Comparison of ENCODE assay signal across 2 cellular contexts in the genomic region with DNA sequence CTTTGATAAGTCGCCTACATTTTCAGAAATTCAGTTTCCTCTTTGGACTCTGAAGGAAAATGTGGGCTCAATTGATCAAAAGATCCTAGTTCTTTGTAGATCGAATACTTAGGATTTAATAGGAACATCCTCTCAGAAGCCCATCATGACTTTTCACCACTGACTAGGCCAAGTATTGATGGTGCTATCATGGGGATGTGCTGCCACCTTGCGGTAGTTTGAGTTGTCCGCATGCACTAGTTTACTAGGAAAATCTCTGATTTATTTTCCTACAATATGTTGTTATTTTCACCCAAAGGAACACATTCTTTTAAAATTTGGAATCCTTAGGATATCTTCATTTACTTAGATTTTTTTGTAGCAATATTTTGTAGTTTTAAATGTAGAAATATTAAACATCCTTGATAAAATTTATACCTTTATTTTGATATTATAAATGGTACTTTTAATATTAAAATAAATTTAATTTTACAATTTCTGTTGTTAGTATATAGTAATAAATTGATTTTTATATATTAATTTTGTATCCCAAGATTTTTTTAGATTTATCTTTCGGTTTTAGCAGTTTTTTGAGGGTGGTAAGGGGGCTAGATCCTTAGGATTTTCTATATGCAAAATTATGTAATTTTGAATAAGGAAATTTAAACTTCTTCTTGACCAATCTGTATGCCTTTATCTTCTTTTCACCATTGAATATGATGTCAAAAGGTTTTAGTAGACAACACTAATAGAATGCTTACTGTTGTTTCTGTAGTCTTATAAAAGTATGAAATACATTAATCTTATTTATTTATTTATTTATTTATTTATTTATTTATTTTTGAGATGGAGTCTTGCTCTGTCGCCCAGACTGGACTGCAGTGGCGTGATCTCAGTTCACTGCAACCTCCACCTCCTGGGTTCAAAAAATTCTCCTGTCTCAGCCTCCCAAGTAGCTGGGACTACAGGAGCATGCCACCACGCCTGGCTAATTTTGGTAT.
TF ChIP-seq lines count a peak whose summit lies in the region.

No MANE protein-coding gene starts in this region.

TF ChIP-seq in GM23338, 12 proteins besides CTCF, POLR2A, EP300 and RAD21:
- TF ChIP-seq, protein P1, sequence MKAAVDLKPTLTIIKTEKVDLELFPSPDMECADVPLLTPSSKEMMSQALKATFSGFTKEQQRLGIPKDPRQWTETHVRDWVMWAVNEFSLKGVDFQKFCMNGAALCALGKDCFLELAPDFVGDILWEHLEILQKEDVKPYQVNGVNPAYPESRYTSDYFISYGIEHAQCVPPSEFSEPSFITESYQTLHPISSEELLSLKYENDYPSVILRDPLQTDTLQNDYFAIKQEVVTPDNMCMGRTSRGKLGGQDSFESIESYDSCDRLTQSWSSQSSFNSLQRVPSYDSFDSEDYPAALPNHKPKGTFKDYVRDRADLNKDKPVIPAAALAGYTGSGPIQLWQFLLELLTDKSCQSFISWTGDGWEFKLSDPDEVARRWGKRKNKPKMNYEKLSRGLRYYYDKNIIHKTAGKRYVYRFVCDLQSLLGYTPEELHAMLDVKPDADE (IDR thresholded peaks at IDR 0.05) = no peak
- no peak for TF ChIP-seq CREB1 (CRISPR knock-in tag; IDR thresholded peaks at IDR 0.05; ENCODE audit: low read depth)
- no peak for TF ChIP-seq NANOG (IDR thresholded peaks at IDR 0.05; ENCODE audit: borderline replicate concordance)
- no peak for TF ChIP-seq STAT1 (IDR thresholded peaks at IDR 0.05; ENCODE audit: unreplicated experiment)
- no peak for TF ChIP-seq ZNF331 (CRISPR knock-in tag; IDR thresholded peaks at IDR 0.05; ENCODE audit: low read depth)
- TF ChIP-seq POLR2AphosphoS5 (IDR thresholded peaks at IDR 0.05; ENCODE audit: low read depth) = no peak
- TF ChIP-seq, protein P2, sequence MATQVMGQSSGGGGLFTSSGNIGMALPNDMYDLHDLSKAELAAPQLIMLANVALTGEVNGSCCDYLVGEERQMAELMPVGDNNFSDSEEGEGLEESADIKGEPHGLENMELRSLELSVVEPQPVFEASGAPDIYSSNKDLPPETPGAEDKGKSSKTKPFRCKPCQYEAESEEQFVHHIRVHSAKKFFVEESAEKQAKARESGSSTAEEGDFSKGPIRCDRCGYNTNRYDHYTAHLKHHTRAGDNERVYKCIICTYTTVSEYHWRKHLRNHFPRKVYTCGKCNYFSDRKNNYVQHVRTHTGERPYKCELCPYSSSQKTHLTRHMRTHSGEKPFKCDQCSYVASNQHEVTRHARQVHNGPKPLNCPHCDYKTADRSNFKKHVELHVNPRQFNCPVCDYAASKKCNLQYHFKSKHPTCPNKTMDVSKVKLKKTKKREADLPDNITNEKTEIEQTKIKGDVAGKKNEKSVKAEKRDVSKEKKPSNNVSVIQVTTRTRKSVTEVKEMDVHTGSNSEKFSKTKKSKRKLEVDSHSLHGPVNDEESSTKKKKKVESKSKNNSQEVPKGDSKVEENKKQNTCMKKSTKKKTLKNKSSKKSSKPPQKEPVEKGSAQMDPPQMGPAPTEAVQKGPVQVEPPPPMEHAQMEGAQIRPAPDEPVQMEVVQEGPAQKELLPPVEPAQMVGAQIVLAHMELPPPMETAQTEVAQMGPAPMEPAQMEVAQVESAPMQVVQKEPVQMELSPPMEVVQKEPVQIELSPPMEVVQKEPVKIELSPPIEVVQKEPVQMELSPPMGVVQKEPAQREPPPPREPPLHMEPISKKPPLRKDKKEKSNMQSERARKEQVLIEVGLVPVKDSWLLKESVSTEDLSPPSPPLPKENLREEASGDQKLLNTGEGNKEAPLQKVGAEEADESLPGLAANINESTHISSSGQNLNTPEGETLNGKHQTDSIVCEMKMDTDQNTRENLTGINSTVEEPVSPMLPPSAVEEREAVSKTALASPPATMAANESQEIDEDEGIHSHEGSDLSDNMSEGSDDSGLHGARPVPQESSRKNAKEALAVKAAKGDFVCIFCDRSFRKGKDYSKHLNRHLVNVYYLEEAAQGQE (IDR thresholded peaks at IDR 0.05; ENCODE audit: unreplicated experiment) = no peak
- no peak for TF ChIP-seq EZH2phosphoT487 (IDR thresholded peaks at IDR 0.05; ENCODE audit: unreplicated experiment)

TF ChIP-seq in K562, 482 proteins besides CTCF, POLR2A, EP300 and RAD21:
- TF ChIP-seq, protein P3, sequence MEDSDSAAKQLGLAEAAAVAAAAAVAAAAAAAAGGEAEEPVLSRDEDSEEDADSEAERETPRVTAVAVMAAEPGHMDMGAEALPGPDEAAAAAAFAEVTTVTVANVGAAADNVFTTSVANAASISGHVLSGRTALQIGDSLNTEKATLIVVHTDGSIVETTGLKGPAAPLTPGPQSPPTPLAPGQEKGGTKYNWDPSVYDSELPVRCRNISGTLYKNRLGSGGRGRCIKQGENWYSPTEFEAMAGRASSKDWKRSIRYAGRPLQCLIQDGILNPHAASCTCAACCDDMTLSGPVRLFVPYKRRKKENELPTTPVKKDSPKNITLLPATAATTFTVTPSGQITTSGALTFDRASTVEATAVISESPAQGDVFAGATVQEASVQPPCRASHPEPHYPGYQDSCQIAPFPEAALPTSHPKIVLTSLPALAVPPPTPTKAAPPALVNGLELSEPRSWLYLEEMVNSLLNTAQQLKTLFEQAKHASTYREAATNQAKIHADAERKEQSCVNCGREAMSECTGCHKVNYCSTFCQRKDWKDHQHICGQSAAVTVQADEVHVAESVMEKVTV (CRISPR knock-in tag; IDR thresholded peaks at IDR 0.05) = peak; percentile 84
- TF ChIP-seq STAG1 (CRISPR knock-in tag; IDR thresholded peaks at IDR 0.05; ENCODE audit: borderline replicate concordance) (peak; percentile 49; the same call in 1 of the 2 replicates), PHF21A (IDR thresholded peaks at IDR 0.05; ENCODE audit: borderline replicate concordance, low read depth) (peak; percentile 63; the same call in 1 of the 2 replicates), SMC3 (conservative IDR thresholded peaks at IDR 0.05; ENCODE audit: insufficient read depth, low read depth, low read length) (peak; percentile 86), KDM1A (IDR thresholded peaks at IDR 0.05) (0 out of 4 replicates have a peak, but pooled peaks of 1 of the 2 experiments have one; percentile 9), RCOR1 (IDR thresholded peaks at IDR 0.05; ENCODE audit: borderline replicate concordance in 1 of 2, low read depth in 2 of 2, low read length in 2 of 2) (peak in 1 of 2 experiments; percentile 48; a peak in 1 of 4 replicates), ARID2 (IDR thresholded peaks at IDR 0.05) (0 out of 2 replicates have a peak, but pooled peaks have one; percentile 28), RBFOX2 (IDR thresholded peaks at IDR 0.05; ENCODE audit: low read depth, low read length) (no peak), SRSF7 (optimal IDR thresholded peaks at IDR 0.05; ENCODE audit: low read depth, low read length) (no peak), ZZZ3 (IDR thresholded peaks at IDR 0.05) (no peak), POLR2H (tag; IDR thresholded peaks at IDR 0.05; ENCODE audit: low read depth) (0 out of 2 replicates have a peak, but pooled peaks have one; percentile 21), ILF3 (IDR thresholded peaks at IDR 0.05; ENCODE audit: borderline replicate concordance) (no peak), CBX2 (IDR thresholded peaks at IDR 0.05; ENCODE audit: insufficient read depth, low read length, poor library complexity, severe bottlenecking) (no peak)
